ENCODE assay signal across 12 cellular contexts in the genomic region with DNA sequence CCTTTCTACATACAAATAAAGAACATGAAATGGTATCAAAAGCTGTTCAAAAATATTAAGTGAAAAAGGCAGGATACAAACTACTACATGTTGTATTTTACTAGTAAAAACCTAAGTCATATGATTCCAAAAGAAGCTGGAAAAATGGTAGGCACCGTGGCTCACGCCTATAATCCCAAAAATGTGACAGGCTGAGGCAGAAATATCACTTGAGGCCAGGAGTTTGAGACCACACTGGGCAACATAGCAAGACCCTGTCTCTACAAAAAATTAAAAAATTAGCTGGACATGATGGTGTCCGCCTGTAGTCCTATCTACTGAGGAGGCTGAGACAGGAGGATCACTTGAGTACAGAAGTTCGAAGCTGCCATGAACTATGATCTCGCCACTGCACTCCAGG. TPM values are rescaled to one million over a fixed set of nuclear protein-coding genes. Genes with fewer than 3 reads are reported as not detected.
DNase-seq lines count a peak whose midpoint lies in the region; ATAC-seq, FAIRE-seq and TF ChIP-seq lines count a peak whose summit lies in the region.
"Had no signal": no experiment of that assay in that cellular context is flagged by ENCODE, and none has a peak within 500 bp of the region (broad histone marks: within the 10 kb centered on the region; RNA-seq: fewer than 3 reads in every experiment).

No MANE protein-coding gene starts in this region.

- no peak overlapping the region for H3K23ac ChIP-seq in H9 (ENCODE audit: insufficient read length, low read depth, low read length)

- no peaks in the 10 kb centered on the region for H3K27me3 ChIP-seq in CD4-positive, CD25-positive, alpha-beta regulatory T cell (ENCODE audit: control insufficient read depth, insufficient read depth, low read length)
- no peaks in the 10 kb centered on the region for H3K27me3 ChIP-seq in H9 (ENCODE audit: insufficient read depth, low read length)
- H3K27me3 ChIP-seq: esophagus muscularis mucosa had no signal

- no peaks in the 10 kb centered on the region for H3K79me1 ChIP-seq in H9 (ENCODE audit: insufficient read depth, low read depth, low read length, poor library complexity, severe bottlenecking)

- H3K4me1 Mint-ChIP-seq in CD4-positive, CD25-positive, alpha-beta regulatory T cell: peaks cover 24 to 59% (median 39%) of the 10 kb centered on the region in 4 donors
- H3K4me1 Mint-ChIP-seq in H9: peaks cover 10 to 18% of the 10 kb centered on the region in 2 experiments; a peak in 3 of 4 replicates
- H3K4me1 Mint-ChIP-seq in activated T-helper 2 cell treated with anti-CD3 and anti-CD28 coated beads, Interferon-gamma antibody, Interleukin-2, Interleukin-4, amounts not matched to agents 10 μg/mL and 5 μg/mL and 100 μg/mL, durations not matched to agents 14 hours and 24 hours and 36 hours (ENCODE audit: low read depth): peaks cover 25% of the 10 kb centered on the region
- H3K4me1 Mint-ChIP-seq in naive thymus-derived CD8-positive, alpha-beta T cell: peaks cover 9 to 55% (median 44%) of the 10 kb centered on the region in 4 donors

- H2BK120ac ChIP-seq in H9 (ENCODE audit: low read depth, low read length, poor library complexity, severe bottlenecking): no peak overlapping the region

- peaks cover 13% of the 10 kb centered on the region for H3K36me3 Mint-ChIP-seq in CD4-positive, CD25-positive, alpha-beta regulatory T cell
- H3K36me3 Mint-ChIP-seq in H9 (ENCODE audit: insufficient read depth in 1 of 3, low read depth in 3 of 3): peaks cover 3 to 14% (median 7%) of the 10 kb centered on the region in 3 experiments; a peak in 6 of 7 replicates
- peaks cover 43% of the 10 kb centered on the region for H3K36me3 Mint-ChIP-seq in activated T-helper 2 cell treated with anti-CD3 and anti-CD28 coated beads, Interferon-gamma antibody, Interleukin-2, Interleukin-4, amounts not matched to agents 10 μg/mL and 5 μg/mL and 100 μg/mL, durations not matched to agents 14 hours and 24 hours and 36 hours (ENCODE audit: low read depth)
- peaks cover 6 to 22% (median 18%) of the 10 kb centered on the region in 3 donors for H3K36me3 Mint-ChIP-seq in naive thymus-derived CD8-positive, alpha-beta T cell

- H3K9me3 Mint-ChIP-seq in CD4-positive, CD25-positive, alpha-beta regulatory T cell: peaks cover 0 to 4% (median 0%) of the 10 kb centered on the region in 7 donors
- no peaks in the 10 kb centered on the region for H3K9me3 Mint-ChIP-seq in H9
- peaks cover 4% of the 10 kb centered on the region for H3K9me3 Mint-ChIP-seq in activated T-helper 2 cell treated with anti-CD3 and anti-CD28 coated beads, Interferon-gamma antibody, Interleukin-2, Interleukin-4, amounts not matched to agents 10 μg/mL and 5 μg/mL and 100 μg/mL, durations not matched to agents 14 hours and 24 hours and 36 hours
- peaks cover 0 to 19% (median 14%) of the 10 kb centered on the region in 9 donors for H3K9me3 Mint-ChIP-seq in naive thymus-derived CD8-positive, alpha-beta T cell

- no peak overlapping the region for H3K4ac ChIP-seq in H9 (ENCODE audit: low read depth, low read length)

- H3K27ac Mint-ChIP-seq in CD4-positive, CD25-positive, alpha-beta regulatory T cell: peak overlapping the region in 2 of 3 donors; percentile 60 to 69
- no peak overlapping the region for H3K27ac Mint-ChIP-seq in H9
- no peak overlapping the region for H3K27ac Mint-ChIP-seq in activated T-helper 2 cell treated with anti-CD3 and anti-CD28 coated beads, Interferon-gamma antibody, Interleukin-2, Interleukin-4, amounts not matched to agents 10 μg/mL and 5 μg/mL and 100 μg/mL, durations not matched to agents 14 hours and 24 hours and 36 hours
- H3K27ac Mint-ChIP-seq in naive thymus-derived CD8-positive, alpha-beta T cell: peak overlapping the region in 8 of 10 donors; percentile 37 to 98 (median 56)

- H3K23me2 ChIP-seq in H9 (ENCODE audit: insufficient read length, low read depth, low read length, poor library complexity, severe bottlenecking): peaks cover 8% of the 10 kb centered on the region

- TF ChIP-seq CTCF in H9 (conservative IDR thresholded peaks at IDR 0.05) (no peak), GM20000 (IDR thresholded peaks at IDR 0.05; ENCODE audit: extremely low read depth, missing control alignments) (no peak)

- no peaks in the 10 kb centered on the region for H3K9me3 ChIP-seq in CD4-positive, CD25-positive, alpha-beta regulatory T cell (ENCODE audit: control insufficient read depth in 2 of 2, low read length in 2 of 2)
- H3K9me3 ChIP-seq in H9 (ENCODE audit: control insufficient read depth, low read depth, low read length): no peaks in the 10 kb centered on the region
- H3K9me3 ChIP-seq: esophagus muscularis mucosa had no signal

- no peaks in the 10 kb centered on the region for H4K20me1 ChIP-seq in H9 (ENCODE audit: control insufficient read depth, insufficient read depth, insufficient read length)

- H4K91ac ChIP-seq in H9 (ENCODE audit: insufficient read length, low read depth, low read length): no peak overlapping the region

- H3K27me3 Mint-ChIP-seq in CD4-positive, CD25-positive, alpha-beta regulatory T cell: no peaks in the 10 kb centered on the region
- no peaks in the 10 kb centered on the region for H3K27me3 Mint-ChIP-seq in H9 (ENCODE audit: low read depth)
- no peaks in the 10 kb centered on the region for H3K27me3 Mint-ChIP-seq in activated T-helper 2 cell treated with anti-CD3 and anti-CD28 coated beads, Interferon-gamma antibody, Interleukin-2, Interleukin-4, amounts not matched to agents 10 μg/mL and 5 μg/mL and 100 μg/mL, durations not matched to agents 14 hours and 24 hours and 36 hours (ENCODE audit: low read depth)
- no peaks in the 10 kb centered on the region for H3K27me3 Mint-ChIP-seq in naive thymus-derived CD8-positive, alpha-beta T cell

- no peak overlapping the region for H2AFZ ChIP-seq in H9 (ENCODE audit: low read length)

- H2AK5ac ChIP-seq in H9 (ENCODE audit: insufficient read length, low read length): no peak overlapping the region

- no peak overlapping the region for H2BK20ac ChIP-seq in H9 (ENCODE audit: low read depth, low read length, poor library complexity, severe bottlenecking)

- no CpG with 5 or more reads among the region's 5 CpGs for WGBS in H9 (ENCODE audit: extremely low coverage, insufficient read length, low lambda C conversion rate)

- peak overlapping the region; percentile 61 to 99 (median 94) for H3K4me3 Mint-ChIP-seq in CD4-positive, CD25-positive, alpha-beta regulatory T cell
- H3K4me3 Mint-ChIP-seq in H9: peak overlapping the region; percentile 25 to 71; a peak in 2 of 5 replicates
- peak overlapping the region; percentile 48 for H3K4me3 Mint-ChIP-seq in activated T-helper 2 cell treated with anti-CD3 and anti-CD28 coated beads, Interferon-gamma antibody, Interleukin-2, Interleukin-4, amounts not matched to agents 10 μg/mL and 5 μg/mL and 100 μg/mL, durations not matched to agents 14 hours and 24 hours and 36 hours (ENCODE audit: low read depth)
- H3K4me3 Mint-ChIP-seq in naive thymus-derived CD8-positive, alpha-beta T cell: peak overlapping the region; percentile 8 to 99 (median 66)

- no peak for FAIRE-seq in RCC 7860 (lab: Jason Lieb, UNC)
- FAIRE-seq: HTR-8/SVneo had no signal

- no peak overlapping the region for H3K4me2 ChIP-seq in H9 (ENCODE audit: insufficient read depth, insufficient read length, low read length)

- DNase-seq in CD4-positive, CD25-positive, alpha-beta regulatory T cell: no peak
- DNase-seq in H9 (no peak), GM20000 (ENCODE audit: low spot score) (no peak), HK-2 (ENCODE audit: unreplicated experiment) (no peak), RCC 7860 (ENCODE audit: low spot score) (no peak), NCI-H2227 treated with DMSO at 0.1 percent for 48 hours (lab: John Stamatoyannopoulos, UW) (no peak)
- DNase-seq in activated T-helper 2 cell treated with anti-CD3 and anti-CD28 coated beads, Interferon-gamma antibody, Interleukin-2, Interleukin-4, amounts not matched to agents 10 μg/mL and 5 μg/mL and 100 μg/mL, durations not matched to agents 14 hours and 24 hours and 36 hours (ENCODE audit: low spot score): no peak
- DNase-seq in naive thymus-derived CD8-positive, alpha-beta T cell: no peak
- DNase-seq: Calu3, GOT3 had no signal

- no peak overlapping the region for H3K14ac ChIP-seq in H9 (ENCODE audit: insufficient read depth, low read length)

- H3K56ac ChIP-seq in H9 (ENCODE audit: insufficient read length, low read depth, low read length): no peak overlapping the region

- H2BK15ac ChIP-seq in H9 (ENCODE audit: low read depth, low read length): no peak overlapping the region

- intact Hi-C loops in activated T-helper 2 cell treated with anti-CD3 and anti-CD28 coated beads, Interferon-gamma antibody, Interleukin-2, Interleukin-4, amounts not matched to agents 10 μg/mL and 5 μg/mL and 100 μg/mL, durations not matched to agents 14 hours and 24 hours and 36 hours (cut with micrococcal nuclease): loop anchor here (2.0 to 5.0 kb wide), 2 partner anchors 267 to 487 kb away; partner anchors contain the start of gene LPCAT4

- no peak overlapping the region for H2BK5ac ChIP-seq in H9 (ENCODE audit: insufficient read length, low read length)

- H4K5ac ChIP-seq in H9 (ENCODE audit: insufficient read length, low read depth, low read length): no peak overlapping the region

- peaks cover 14% of the 10 kb centered on the region for H3K36me3 ChIP-seq in CD4-positive, CD25-positive, alpha-beta regulatory T cell (ENCODE audit: control insufficient read depth, insufficient read depth, low read length)

- no peak overlapping the region for H3K27ac ChIP-seq in CD4-positive, CD25-positive, alpha-beta regulatory T cell (ENCODE audit: insufficient read depth, low read length, poor library complexity, severe bottlenecking)
- H3K27ac ChIP-seq in H9 (ENCODE audit: insufficient read length, low read depth, low read length): no peak overlapping the region

- no peak overlapping the region for H2BK12ac ChIP-seq in H9 (ENCODE audit: insufficient read length, low read depth, low read length)

- peaks cover 28% of the 10 kb centered on the region for H3K4me1 ChIP-seq in CD4-positive, CD25-positive, alpha-beta regulatory T cell (ENCODE audit: control insufficient read depth, insufficient read depth, low read length, poor library complexity, severe bottlenecking)
- H3K4me1 ChIP-seq in H9 (ENCODE audit: insufficient read depth, low read length): no peaks in the 10 kb centered on the region

- H3K18ac ChIP-seq in H9 (ENCODE audit: insufficient read length, low read depth, low read length): no peak overlapping the region

- H3K79me2 ChIP-seq in H9 (ENCODE audit: insufficient read depth, low read length): peaks cover 7% of the 10 kb centered on the region; the same call in 1 of the 2 replicates

- no peak for ATAC-seq in CD4-positive, CD25-positive, alpha-beta regulatory T cell (ENCODE audit: low read depth in 2 of 2)
- no peak for ATAC-seq in naive thymus-derived CD8-positive, alpha-beta T cell

- H3K4me3 ChIP-seq in CD4-positive, CD25-positive, alpha-beta regulatory T cell (ENCODE audit: low read depth, low read length): peak overlapping the region; percentile 96

- H3T11ph ChIP-seq in H9 (ENCODE audit: low read length): no peak overlapping the region

- POLR2A ChIA-PET in naive thymus-derived CD8-positive, alpha-beta T cell (lab: Charles Lee): interaction anchor here (2.2 to 3.5 kb wide), 3 partner anchors 60 to 267 kb away, joined by 19 to 32 read pairs (median 19); partner anchors contain the start of genes AVEN, EMC4 and LPCAT4

- no peak overlapping the region for H4K8ac ChIP-seq in H9 (replicated peaks; ENCODE audit: insufficient read length, low read depth, low read length)

- H3K9ac ChIP-seq in H9 (ENCODE audit: extremely low read depth, insufficient read length, low read length): no peak overlapping the region

RNA-seq across cellular contexts. Expression of gene EMC7, which starts 1.7 kb away (rescaled TPM):
- total RNA-seq in CD4-positive, CD25-positive, alpha-beta regulatory T cell: 51.9 TPM
- 100 to 1,000 TPM; 124 to 172 (median 144) TPM for polyA plus RNA-seq in CD4-positive, CD25-positive, alpha-beta regulatory T cell
- total RNA-seq in H9 (2021): 55.6 and 61.5 TPM in 2 replicates
- total RNA-seq in activated T-helper 2 cell treated with anti-CD3 and anti-CD28 coated beads, Interferon-gamma antibody, Interleukin-2, Interleukin-4, amounts not matched to agents 10 μg/mL and 5 μg/mL and 100 μg/mL, durations not matched to agents 14 hours and 24 hours and 36 hours: 66.8 and 68.0 TPM in 2 replicates
- total RNA-seq in naive thymus-derived CD8-positive, alpha-beta T cell: 10 to 100 TPM; 32.9 TPM
- polyA plus RNA-seq in naive thymus-derived CD8-positive, alpha-beta T cell: 100 to 1,000 TPM in 1 of 3 donors, 10 to 100 TPM in 2; 88.0 to 116 (median 91.5) TPM

RNA-seq across cellular contexts. Expression of gene PGBD4, which starts 2.0 kb away (rescaled TPM):
- total RNA-seq in CD4-positive, CD25-positive, alpha-beta regulatory T cell: 3.6 TPM
- 1 to 10 TPM; 1.4 to 2.6 (median 1.8) TPM for polyA plus RNA-seq in CD4-positive, CD25-positive, alpha-beta regulatory T cell
- total RNA-seq in H9 (2021): 0.94 and 1.2 TPM in 2 replicates
- total RNA-seq in activated T-helper 2 cell treated with anti-CD3 and anti-CD28 coated beads, Interferon-gamma antibody, Interleukin-2, Interleukin-4, amounts not matched to agents 10 μg/mL and 5 μg/mL and 100 μg/mL, durations not matched to agents 14 hours and 24 hours and 36 hours: 3.4 and 3.7 TPM in 2 replicates
- 1 to 10 TPM; 6.6 to 7.0 TPM for total RNA-seq in naive thymus-derived CD8-positive, alpha-beta T cell
- 1 to 10 TPM; 1.1 to 1.9 (median 1.4) TPM for polyA plus RNA-seq in naive thymus-derived CD8-positive, alpha-beta T cell

Comparison
In these comparisons a context has a peak if more than half of its experiments do, and no peak if none do; other contexts are left out.
1. H3K27ac Mint-ChIP-seq: peak in CD4-positive, CD25-positive, alpha-beta regulatory T cell (2 of 3) and naive thymus-derived CD8-positive, alpha-beta T cell (8 of 10); none in H9 (0 of 3) and activated T-helper 2 cell treated with anti-CD3 and anti-CD28 coated beads, Interferon-gamma antibody, Interleukin-2, Interleukin-4, amounts not matched to agents 10 μg/mL and 5 μg/mL and 100 μg/mL, durations not matched to agents 14 hours and 24 hours and 36 hours (single experiment).
2. Peak in every context shown above with its lines, with median percentiles within 50 percentile points of each other: H3K4me3 Mint-ChIP-seq.